ENCODE assay signal across 1 cellular context in genomic region chr3:44439499-44440295, GRCh38.
TF ChIP-seq lines count a peak whose summit lies in the region.

No MANE protein-coding gene starts in this region.

TF ChIP-seq in HepG2, 621 proteins besides CTCF, POLR2A, EP300 and RAD21 (continued from another document and continues in another):
- TF ChIP-seq BRCA1 (CRISPR knock-in tag; IDR thresholded peaks at IDR 0.05), result 0 out of 2 replicates have a peak, but pooled peaks have one; percentile 65
- TF ChIP-seq NFAT5 (CRISPR knock-in tag; IDR thresholded peaks at IDR 0.05), result no peak
- TF ChIP-seq, protein P1, sequence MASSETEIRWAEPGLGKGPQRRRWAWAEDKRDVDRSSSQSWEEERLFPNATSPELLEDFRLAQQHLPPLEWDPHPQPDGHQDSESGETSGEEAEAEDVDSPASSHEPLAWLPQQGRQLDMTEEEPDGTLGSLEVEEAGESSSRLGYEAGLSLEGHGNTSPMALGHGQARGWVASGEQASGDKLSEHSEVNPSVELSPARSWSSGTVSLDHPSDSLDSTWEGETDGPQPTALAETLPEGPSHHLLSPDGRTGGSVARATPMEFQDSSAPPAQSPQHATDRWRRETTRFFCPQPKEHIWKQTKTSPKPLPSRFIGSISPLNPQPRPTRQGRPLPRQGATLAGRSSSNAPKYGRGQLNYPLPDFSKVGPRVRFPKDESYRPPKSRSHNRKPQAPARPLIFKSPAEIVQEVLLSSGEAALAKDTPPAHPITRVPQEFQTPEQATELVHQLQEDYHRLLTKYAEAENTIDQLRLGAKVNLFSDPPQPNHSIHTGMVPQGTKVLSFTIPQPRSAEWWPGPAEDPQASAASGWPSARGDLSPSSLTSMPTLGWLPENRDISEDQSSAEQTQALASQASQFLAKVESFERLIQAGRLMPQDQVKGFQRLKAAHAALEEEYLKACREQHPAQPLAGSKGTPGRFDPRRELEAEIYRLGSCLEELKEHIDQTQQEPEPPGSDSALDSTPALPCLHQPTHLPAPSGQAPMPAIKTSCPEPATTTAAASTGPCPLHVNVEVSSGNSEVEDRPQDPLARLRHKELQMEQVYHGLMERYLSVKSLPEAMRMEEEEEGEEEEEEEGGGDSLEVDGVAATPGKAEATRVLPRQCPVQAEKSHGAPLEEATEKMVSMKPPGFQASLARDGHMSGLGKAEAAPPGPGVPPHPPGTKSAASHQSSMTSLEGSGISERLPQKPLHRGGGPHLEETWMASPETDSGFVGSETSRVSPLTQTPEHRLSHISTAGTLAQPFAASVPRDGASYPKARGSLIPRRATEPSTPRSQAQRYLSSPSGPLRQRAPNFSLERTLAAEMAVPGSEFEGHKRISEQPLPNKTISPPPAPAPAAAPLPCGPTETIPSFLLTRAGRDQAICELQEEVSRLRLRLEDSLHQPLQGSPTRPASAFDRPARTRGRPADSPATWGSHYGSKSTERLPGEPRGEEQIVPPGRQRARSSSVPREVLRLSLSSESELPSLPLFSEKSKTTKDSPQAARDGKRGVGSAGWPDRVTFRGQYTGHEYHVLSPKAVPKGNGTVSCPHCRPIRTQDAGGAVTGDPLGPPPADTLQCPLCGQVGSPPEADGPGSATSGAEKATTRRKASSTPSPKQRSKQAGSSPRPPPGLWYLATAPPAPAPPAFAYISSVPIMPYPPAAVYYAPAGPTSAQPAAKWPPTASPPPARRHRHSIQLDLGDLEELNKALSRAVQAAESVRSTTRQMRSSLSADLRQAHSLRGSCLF (CRISPR knock-in tag; IDR thresholded peaks at IDR 0.05; ENCODE audit: borderline replicate concordance), result no peak
- TF ChIP-seq, protein P2, sequence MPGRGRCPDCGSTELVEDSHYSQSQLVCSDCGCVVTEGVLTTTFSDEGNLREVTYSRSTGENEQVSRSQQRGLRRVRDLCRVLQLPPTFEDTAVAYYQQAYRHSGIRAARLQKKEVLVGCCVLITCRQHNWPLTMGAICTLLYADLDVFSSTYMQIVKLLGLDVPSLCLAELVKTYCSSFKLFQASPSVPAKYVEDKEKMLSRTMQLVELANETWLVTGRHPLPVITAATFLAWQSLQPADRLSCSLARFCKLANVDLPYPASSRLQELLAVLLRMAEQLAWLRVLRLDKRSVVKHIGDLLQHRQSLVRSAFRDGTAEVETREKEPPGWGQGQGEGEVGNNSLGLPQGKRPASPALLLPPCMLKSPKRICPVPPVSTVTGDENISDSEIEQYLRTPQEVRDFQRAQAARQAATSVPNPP (CRISPR knock-in tag; IDR thresholded peaks at IDR 0.05), result 0 out of 2 replicates have a peak, but pooled peaks have one; percentile 66
- peak; percentile 38; the same call in 1 of the 2 replicates for TF ChIP-seq ZNF441 (CRISPR knock-in tag; IDR thresholded peaks at IDR 0.05; ENCODE audit: borderline replicate concordance)
- peak; percentile 92; the same call in 1 of the 2 replicates for TF ChIP-seq FOXJ3 (CRISPR knock-in tag; IDR thresholded peaks at IDR 0.05; ENCODE audit: borderline replicate concordance)
- TF ChIP-seq PHF21A (CRISPR knock-in tag; IDR thresholded peaks at IDR 0.05), result peak; percentile 92
- TF ChIP-seq, protein P3, sequence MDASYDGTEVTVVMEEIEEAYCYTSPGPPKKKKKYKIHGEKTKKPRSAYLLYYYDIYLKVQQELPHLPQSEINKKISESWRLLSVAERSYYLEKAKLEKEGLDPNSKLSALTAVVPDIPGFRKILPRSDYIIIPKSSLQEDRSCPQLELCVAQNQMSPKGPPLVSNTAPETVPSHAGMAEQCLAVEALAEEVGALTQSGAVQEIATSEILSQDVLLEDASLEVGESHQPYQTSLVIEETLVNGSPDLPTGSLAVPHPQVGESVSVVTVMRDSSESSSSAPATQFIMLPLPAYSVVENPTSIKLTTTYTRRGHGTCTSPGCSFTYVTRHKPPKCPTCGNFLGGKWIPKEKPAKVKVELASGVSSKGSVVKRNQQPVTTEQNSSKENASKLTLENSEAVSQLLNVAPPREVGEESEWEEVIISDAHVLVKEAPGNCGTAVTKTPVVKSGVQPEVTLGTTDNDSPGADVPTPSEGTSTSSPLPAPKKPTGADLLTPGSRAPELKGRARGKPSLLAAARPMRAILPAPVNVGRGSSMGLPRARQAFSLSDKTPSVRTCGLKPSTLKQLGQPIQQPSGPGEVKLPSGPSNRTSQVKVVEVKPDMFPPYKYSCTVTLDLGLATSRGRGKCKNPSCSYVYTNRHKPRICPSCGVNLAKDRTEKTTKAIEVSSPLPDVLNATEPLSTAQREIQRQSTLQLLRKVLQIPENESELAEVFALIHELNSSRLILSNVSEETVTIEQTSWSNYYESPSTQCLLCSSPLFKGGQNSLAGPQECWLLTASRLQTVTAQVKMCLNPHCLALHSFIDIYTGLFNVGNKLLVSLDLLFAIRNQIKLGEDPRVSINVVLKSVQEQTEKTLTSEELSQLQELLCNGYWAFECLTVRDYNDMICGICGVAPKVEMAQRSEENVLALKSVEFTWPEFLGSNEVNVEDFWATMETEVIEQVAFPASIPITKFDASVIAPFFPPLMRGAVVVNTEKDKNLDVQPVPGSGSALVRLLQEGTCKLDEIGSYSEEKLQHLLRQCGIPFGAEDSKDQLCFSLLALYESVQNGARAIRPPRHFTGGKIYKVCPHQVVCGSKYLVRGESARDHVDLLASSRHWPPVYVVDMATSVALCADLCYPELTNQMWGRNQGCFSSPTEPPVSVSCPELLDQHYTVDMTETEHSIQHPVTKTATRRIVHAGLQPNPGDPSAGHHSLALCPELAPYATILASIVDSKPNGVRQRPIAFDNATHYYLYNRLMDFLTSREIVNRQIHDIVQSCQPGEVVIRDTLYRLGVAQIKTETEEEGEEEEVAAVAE (CRISPR knock-in tag; IDR thresholded peaks at IDR 0.05; ENCODE audit: borderline replicate concordance), result peak; percentile 71; the same call in 1 of the 2 replicates
- TF ChIP-seq FOXP1 (IDR thresholded peaks at IDR 0.05), result peak; percentile 73; the same call in 1 of the 2 replicates
- TF ChIP-seq FOXP1 (CRISPR knock-in tag; IDR thresholded peaks at IDR 0.05), result peak; percentile 91
- TF ChIP-seq CEBPG (CRISPR knock-in tag; IDR thresholded peaks at IDR 0.05), result peak; percentile 78
- 0 out of 2 replicates have a peak, but pooled peaks have one; percentile 44 for TF ChIP-seq ZSCAN5A (CRISPR knock-in tag; IDR thresholded peaks at IDR 0.05; ENCODE audit: borderline replicate concordance)
- peak; percentile 90; the same call in 1 of the 2 replicates for TF ChIP-seq ZNF772 (CRISPR knock-in tag; IDR thresholded peaks at IDR 0.05)
- peak; percentile 74 for TF ChIP-seq ZFX (CRISPR knock-in tag; IDR thresholded peaks at IDR 0.05; ENCODE audit: low read depth)
- peak; percentile 77; the same call in 1 of the 2 replicates for TF ChIP-seq GATA4 (IDR thresholded peaks at IDR 0.05; ENCODE audit: borderline replicate concordance, low read depth)
- TF ChIP-seq ZNF160 (CRISPR knock-in tag; IDR thresholded peaks at IDR 0.05), result peak; percentile 89
- TF ChIP-seq ZNF263 (CRISPR knock-in tag; IDR thresholded peaks at IDR 0.05), result peak; percentile 49
- no peak for TF ChIP-seq ZNF513 (CRISPR knock-in tag; conservative IDR thresholded peaks at IDR 0.05)
- TF ChIP-seq IRF2 (CRISPR knock-in tag; IDR thresholded peaks at IDR 0.05), result peak; percentile 91
- TF ChIP-seq ZNF557 (CRISPR knock-in tag; IDR thresholded peaks at IDR 0.05), result 0 out of 2 replicates have a peak, but pooled peaks have one; percentile 76
- TF ChIP-seq RARA (CRISPR knock-in tag; IDR thresholded peaks at IDR 0.05), result peak; percentile 95
- TF ChIP-seq DRAP1 (CRISPR knock-in tag; IDR thresholded peaks at IDR 0.05), result peak; percentile 79
- peak; percentile 97 for TF ChIP-seq SMAD3 (CRISPR knock-in tag; IDR thresholded peaks at IDR 0.05)
- peak; percentile 58; the same call in 1 of the 2 replicates for TF ChIP-seq KMT2A (CRISPR knock-in tag; IDR thresholded peaks at IDR 0.05)
- TF ChIP-seq ZNF333 (CRISPR knock-in tag; IDR thresholded peaks at IDR 0.05; ENCODE audit: borderline replicate concordance), result no peak
- TF ChIP-seq NFYC (CRISPR knock-in tag; IDR thresholded peaks at IDR 0.05), result no peak; the same call in 1 of the 2 replicates
- peak; percentile 62; the same call in 1 of the 2 replicates for TF ChIP-seq HHEX (CRISPR knock-in tag; IDR thresholded peaks at IDR 0.05)
- peak; percentile 56; the same call in 1 of the 2 replicates for TF ChIP-seq KLF12 (CRISPR knock-in tag; IDR thresholded peaks at IDR 0.05; ENCODE audit: borderline replicate concordance)
- TF ChIP-seq, protein P4, sequence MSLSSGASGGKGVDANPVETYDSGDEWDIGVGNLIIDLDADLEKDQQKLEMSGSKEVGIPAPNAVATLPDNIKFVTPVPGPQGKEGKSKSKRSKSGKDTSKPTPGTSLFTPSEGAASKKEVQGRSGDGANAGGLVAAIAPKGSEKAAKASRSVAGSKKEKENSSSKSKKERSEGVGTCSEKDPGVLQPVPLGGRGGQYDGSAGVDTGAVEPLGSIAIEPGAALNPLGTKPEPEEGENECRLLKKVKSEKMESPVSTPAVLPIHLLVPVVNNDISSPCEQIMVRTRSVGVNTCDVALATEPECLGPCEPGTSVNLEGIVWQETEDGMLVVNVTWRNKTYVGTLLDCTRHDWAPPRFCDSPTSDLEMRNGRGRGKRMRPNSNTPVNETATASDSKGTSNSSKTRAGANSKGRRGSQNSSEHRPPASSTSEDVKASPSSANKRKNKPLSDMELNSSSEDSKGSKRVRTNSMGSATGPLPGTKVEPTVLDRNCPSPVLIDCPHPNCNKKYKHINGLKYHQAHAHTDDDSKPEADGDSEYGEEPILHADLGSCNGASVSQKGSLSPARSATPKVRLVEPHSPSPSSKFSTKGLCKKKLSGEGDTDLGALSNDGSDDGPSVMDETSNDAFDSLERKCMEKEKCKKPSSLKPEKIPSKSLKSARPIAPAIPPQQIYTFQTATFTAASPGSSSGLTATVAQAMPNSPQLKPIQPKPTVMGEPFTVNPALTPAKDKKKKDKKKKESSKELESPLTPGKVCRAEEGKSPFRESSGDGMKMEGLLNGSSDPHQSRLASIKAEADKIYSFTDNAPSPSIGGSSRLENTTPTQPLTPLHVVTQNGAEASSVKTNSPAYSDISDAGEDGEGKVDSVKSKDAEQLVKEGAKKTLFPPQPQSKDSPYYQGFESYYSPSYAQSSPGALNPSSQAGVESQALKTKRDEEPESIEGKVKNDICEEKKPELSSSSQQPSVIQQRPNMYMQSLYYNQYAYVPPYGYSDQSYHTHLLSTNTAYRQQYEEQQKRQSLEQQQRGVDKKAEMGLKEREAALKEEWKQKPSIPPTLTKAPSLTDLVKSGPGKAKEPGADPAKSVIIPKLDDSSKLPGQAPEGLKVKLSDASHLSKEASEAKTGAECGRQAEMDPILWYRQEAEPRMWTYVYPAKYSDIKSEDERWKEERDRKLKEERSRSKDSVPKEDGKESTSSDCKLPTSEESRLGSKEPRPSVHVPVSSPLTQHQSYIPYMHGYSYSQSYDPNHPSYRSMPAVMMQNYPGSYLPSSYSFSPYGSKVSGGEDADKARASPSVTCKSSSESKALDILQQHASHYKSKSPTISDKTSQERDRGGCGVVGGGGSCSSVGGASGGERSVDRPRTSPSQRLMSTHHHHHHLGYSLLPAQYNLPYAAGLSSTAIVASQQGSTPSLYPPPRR (CRISPR knock-in tag; IDR thresholded peaks at IDR 0.05; ENCODE audit: borderline replicate concordance), result peak; percentile 88; the same call in 1 of the 2 replicates
- peak; percentile 78 for TF ChIP-seq NFIC (IDR thresholded peaks at IDR 0.05; ENCODE audit: low read length)
